8 cellular contexts compared by ENCODE assay signal in the genomic region with DNA sequence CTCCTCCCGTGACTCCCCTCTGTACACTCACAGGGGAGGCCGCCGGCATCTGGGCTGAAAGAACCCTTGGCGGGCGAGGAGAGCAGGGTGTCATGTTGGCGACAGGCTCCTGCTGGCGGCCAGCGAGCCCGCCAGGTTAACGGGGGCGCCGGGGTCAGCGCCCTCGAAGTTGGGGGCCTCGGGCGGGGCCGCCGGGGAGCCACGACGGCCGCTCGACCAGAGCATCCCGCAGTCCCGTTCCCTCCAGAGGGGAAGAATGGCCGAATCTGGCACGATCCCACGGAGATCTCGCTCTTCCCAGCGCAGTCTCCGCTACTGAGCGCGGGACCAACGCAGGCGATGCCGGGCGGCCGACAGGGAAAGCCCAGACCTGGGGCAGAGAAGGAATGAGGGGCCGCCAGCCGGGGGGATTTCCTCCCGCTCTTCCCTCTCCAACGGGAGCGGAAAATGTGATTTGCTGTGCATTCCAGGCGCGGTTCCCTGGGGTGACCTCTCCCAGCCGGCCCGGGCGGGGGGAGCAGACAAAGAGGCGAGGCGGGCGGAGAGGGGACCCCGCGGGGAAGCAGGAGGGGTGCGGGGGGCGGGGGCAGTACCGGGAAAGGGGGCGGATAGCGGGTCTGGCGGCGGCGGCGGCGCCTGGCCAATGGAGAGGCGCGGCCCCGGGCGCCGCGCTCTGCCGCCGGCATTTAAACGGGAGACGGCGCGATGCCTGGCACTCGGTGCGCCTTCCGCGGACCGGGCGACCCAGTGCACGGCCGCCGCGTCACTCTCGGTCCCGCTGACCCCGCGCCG. TPM values are rescaled to one million over a fixed set of nuclear protein-coding genes. Genes with fewer than 3 reads are reported as not detected.
DNase-seq lines count a peak whose midpoint lies in the region; ATAC-seq, FAIRE-seq and TF ChIP-seq lines count a peak whose summit lies in the region.

TSS of gene GREM1 (plus strand) at position 715 of the 792 bp plus-strand sequence. CDS start 12,687 bp downstream, outside the sequence.

- H3K9me3 ChIP-seq in RWPE2 (ENCODE audit: severe bottlenecking): no peaks in the 10 kb centered on the region
- no peaks in the 10 kb centered on the region for H3K9me3 ChIP-seq in pancreas

- FAIRE-seq in frontal cortex (lab: Jason Lieb, UNC) (no peak), pancreas (lab: Jason Lieb, UNC) (no peak)

- H3K4me1 ChIP-seq in RWPE2 (ENCODE audit: insufficient read depth, poor library complexity, severe bottlenecking) (no peaks in the 10 kb centered on the region), pancreas (no peaks in the 10 kb centered on the region)

- H3K27me3 ChIP-seq in RWPE2 (ENCODE audit: insufficient read depth, poor library complexity, severe bottlenecking) (peaks cover 64% of the 10 kb centered on the region), pancreas (peaks cover 0 to 20% (median 4%) of the 10 kb centered on the region in 4 donors)

- ATAC-seq in RWPE2 (ENCODE audit: low read depth) (peak; percentile 20), pancreas (peak; percentile 27 to 54 (median 46))

- no peak for TF ChIP-seq CTCF in RWPE2 (IDR thresholded peaks at IDR 0.05; ENCODE audit: poor library complexity, severe bottlenecking)
- no peak for TF ChIP-seq CTCF in pancreas (IDR thresholded peaks at IDR 0.05)

- 3 to 5% methylated on average over 53 to 89 of the region's 89 CpGs for WGBS in pancreas, 2 donors

- H3K4me3 ChIP-seq in RWPE2 (ENCODE audit: severe bottlenecking) (peak within 1 kb of the TSS; percentile 28), pancreas (peak within 1 kb of the TSS; percentile 16 to 53 (median 32))

- H3K36me3 ChIP-seq in RWPE2 (ENCODE audit: low read depth): no peaks in the 10 kb centered on the region
- no peaks in the 10 kb centered on the region for H3K36me3 ChIP-seq in pancreas

- DNase-seq in COLO668 (lab: John Stamatoyannopoulos, UW; ENCODE audit: unreplicated experiment) (peak; percentile 50), RWPE2 (ENCODE audit: low spot score) (no peak), frontal cortex (ENCODE audit: low spot score in 2 of 2) (peak; percentile 35 to 71), pancreas (peak in 3 of 6 donors; percentile 27 to 65 (median 58)), SKM-1 treated with dmso at 0.1 percent for 144 hours (lab: John Stamatoyannopoulos, UW; ENCODE audit: unreplicated experiment) (no peak), CD1c-positive myeloid dendritic cell (ENCODE audit: extremely low spot score) (no peak), NCI-H146 treated with DMSO at 0.1 percent for 48 hours (lab: John Stamatoyannopoulos, UW; ENCODE audit: unreplicated experiment) (no peak)
- DNase-seq in activated naive CD4-positive, alpha-beta T cell (lab: John Stamatoyannopoulos, UW): no peak

- intact Hi-C loops in pancreas (cut with DNase I): no loop called here

- no peak within 1 kb of the TSS for H3K27ac ChIP-seq in RWPE2 (ENCODE audit: poor library complexity, severe bottlenecking)
- H3K27ac ChIP-seq in pancreas: no peak within 1 kb of the TSS

RNA-seq across cellular contexts. Expression of gene GREM1, which starts in this region (rescaled TPM):
- total RNA-seq in frontal cortex: 2.4 TPM
- total RNA-seq in pancreas: 1 to 10 TPM in 3 of 6 donors, under 1 TPM in 3; 0.24 to 4.8 (median 1.5) TPM
- polyA plus RNA-seq in pancreas: under 1 TPM; 0.34 to 0.42 TPM

Comparison
In these comparisons a context has a peak if more than half of its experiments do, and no peak if none do; other contexts are left out.
1. DNase-seq: peak in COLO668 (single experiment) and frontal cortex (2 of 2); none in RWPE2 (single experiment), SKM-1 treated with dmso at 0.1 percent for 144 hours (single experiment), activated naive CD4-positive, alpha-beta T cell (0 of 4), CD1c-positive myeloid dendritic cell (single experiment) and NCI-H146 treated with DMSO at 0.1 percent for 48 hours (single experiment).